8 cellular contexts compared by ENCODE assay signal in the genomic region with DNA sequence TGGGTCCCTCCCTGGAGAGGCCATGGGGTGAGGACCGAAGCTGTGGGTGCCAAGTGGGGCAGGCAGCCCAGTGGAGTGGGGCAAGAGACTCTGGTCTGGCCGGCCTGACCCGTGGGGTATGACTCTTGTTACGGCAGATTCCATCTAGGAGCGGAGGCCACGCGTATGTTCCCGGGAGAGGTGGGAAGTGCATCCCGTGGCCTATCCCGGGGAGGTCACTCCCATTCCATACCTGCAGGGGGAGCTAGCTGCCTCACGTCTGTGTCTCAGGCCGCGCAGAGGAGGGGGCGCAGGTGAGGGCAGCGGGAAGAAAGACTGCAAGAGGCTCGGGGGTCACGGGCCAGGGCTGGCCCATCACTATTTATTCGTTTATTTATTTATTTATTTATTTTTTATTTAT. TPM values are rescaled to one million over a fixed set of nuclear protein-coding genes. Genes with fewer than 3 reads are reported as not detected.
A peak's percentile ranks its signal among the peaks of the same experiment; 100 is the strongest.
DNase-seq lines count a peak whose midpoint lies in the region; ATAC-seq and TF ChIP-seq lines count a peak whose summit lies in the region.

No MANE protein-coding gene starts in this region.

- peaks cover 36% of the 10 kb centered on the region for H3K4me1 Mint-ChIP-seq in activated T-cell treated with anti-CD3 and anti-CD28 coated beads, Interleukin-2, amount 50 U/mL, for 4 hours (ENCODE audit: low read depth)

- H3K4me3 Mint-ChIP-seq in activated T-cell treated with anti-CD3 and anti-CD28 coated beads, Interleukin-2, amount 50 U/mL, for 4 hours: no peak overlapping the region

- no peak overlapping the region for H3K4me3 ChIP-seq in choroid plexus epithelial cell (ENCODE audit: low read depth, low read length)
- H3K4me3 ChIP-seq in mucosa of descending colon: no peak overlapping the region

- H3K4me1 ChIP-seq in mucosa of descending colon (ENCODE audit: low read depth): peaks cover 24% of the 10 kb centered on the region

- peak; percentile 68 for TF ChIP-seq CTCF in choroid plexus epithelial cell (conservative IDR thresholded peaks at IDR 0.05; ENCODE audit: low read depth, low read length)
- peak; percentile 41 for TF ChIP-seq CTCF in mucosa of descending colon (IDR thresholded peaks at IDR 0.05)

- no peaks in the 10 kb centered on the region for H3K36me3 Mint-ChIP-seq in activated T-cell treated with anti-CD3 and anti-CD28 coated beads, Interleukin-2, amount 50 U/mL, for 4 hours (ENCODE audit: insufficient read depth)

- ATAC-seq in activated T-cell treated with anti-CD3 and anti-CD28 coated beads, Interleukin-2, amount 50 U/mL, for 4 hours: no peak
- ATAC-seq in mucosa of descending colon: no peak
- no peak for ATAC-seq in GM19324 (IDR thresholded peaks at IDR 0.05; ENCODE audit: low FRiP score, unreplicated experiment)
- no peak for ATAC-seq in HG02970 (IDR thresholded peaks at IDR 0.05; ENCODE audit: low FRiP score, unreplicated experiment)

- no peaks in the 10 kb centered on the region for H3K9me3 ChIP-seq in mucosa of descending colon

- H3K36me3 ChIP-seq in mucosa of descending colon (ENCODE audit: low read depth): no peaks in the 10 kb centered on the region

- H3K9me3 Mint-ChIP-seq in activated T-cell treated with anti-CD3 and anti-CD28 coated beads, Interleukin-2, amount 50 U/mL, for 4 hours: no peaks in the 10 kb centered on the region

- no peaks in the 10 kb centered on the region for H3K27me3 Mint-ChIP-seq in activated T-cell treated with anti-CD3 and anti-CD28 coated beads, Interleukin-2, amount 50 U/mL, for 4 hours (ENCODE audit: low read depth)

- intact Hi-C loops in mucosa of descending colon (cut with DNase I, micrococcal nuclease): no loop called here

- DNase-seq in activated T-cell treated with anti-CD3 and anti-CD28 coated beads for 48 hours (ENCODE audit: low read depth) (peak; percentile 18), OCI-M1 (lab: John Stamatoyannopoulos, UW) (peak; percentile 12), choroid plexus epithelial cell (ENCODE audit: low read depth) (peak; percentile 17), mucosa of descending colon (peak; percentile 58 to 70 (median 67)), activated gamma-delta T cell (lab: John Stamatoyannopoulos, UW) (no peak)
- no peak for DNase-seq in activated T-cell treated with anti-CD3 and anti-CD28 coated beads, Interleukin-2, amount 50 U/mL, for 4 hours

RNA-seq across cellular contexts. Expression of a gene that starts 4.9 kb away (rescaled TPM):
- 10 to 100 TPM; 52.7 to 60.6 (median 59.0) TPM for total RNA-seq in activated T-cell treated with anti-CD3 and anti-CD28 coated beads, Interleukin-2, amount 50 U/mL, for 4 hours
- total RNA-seq in mucosa of descending colon: 10 to 100 TPM; 51.8 to 58.6 (median 56.7) TPM

RNA-seq across cellular contexts. Expression of a gene that starts 40.7 kb away (rescaled TPM):
- total RNA-seq in activated T-cell treated with anti-CD3 and anti-CD28 coated beads, Interleukin-2, amount 50 U/mL, for 4 hours: 1 to 10 TPM; 7.3 to 7.8 (median 7.7) TPM
- total RNA-seq in mucosa of descending colon: 10 to 100 TPM; 12.5 to 21.9 (median 19.6) TPM

RNA-seq across cellular contexts. Expression of a gene that starts 40.7 kb away (rescaled TPM):
- total RNA-seq in activated T-cell treated with anti-CD3 and anti-CD28 coated beads, Interleukin-2, amount 50 U/mL, for 4 hours: 10 to 100 TPM; 37.2 to 40.3 (median 39.4) TPM
- 10 to 100 TPM; 57.2 to 61.3 (median 59.8) TPM for total RNA-seq in mucosa of descending colon

Comparison
In these comparisons a context has a peak if more than half of its experiments do, and no peak if none do; other contexts are left out.
1. DNase-seq: peak in activated T-cell treated with anti-CD3 and anti-CD28 coated beads for 48 hours (single experiment), OCI-M1 (single experiment), choroid plexus epithelial cell (single experiment) and mucosa of descending colon (3 of 3); none in activated T-cell treated with anti-CD3 and anti-CD28 coated beads, Interleukin-2, amount 50 U/mL, for 4 hours (single experiment) and activated gamma-delta T cell (single experiment).